Comparison of ENCODE assay signal across 8 cellular contexts in genomic region chr3:170414202-170414663, GRCh38. TPM values are rescaled to one million over a fixed set of nuclear protein-coding genes. Genes with fewer than 3 reads are reported as not detected.
DNase-seq lines count a peak whose midpoint lies in the region; ATAC-seq and TF ChIP-seq lines count a peak whose summit lies in the region.

No MANE protein-coding gene starts in this region.

- no peaks in the 10 kb centered on the region for H3K9me3 ChIP-seq in liver (ENCODE audit: control insufficient read depth in 4 of 4, low read length in 3 of 4)

- WGBS in liver, result 38% methylated on average over 5 of the region's 5 CpGs

- peaks cover 0 to 4% (median 0%) of the 10 kb centered on the region in 4 donors for H3K27me3 ChIP-seq in liver (ENCODE audit: control insufficient read depth in 4 of 4, insufficient read depth in 4 of 4, low read length in 3 of 4)

- H3K4me1 ChIP-seq in liver (ENCODE audit: control insufficient read depth in 4 of 4, insufficient read depth in 4 of 4, low read length in 3 of 4), result peaks cover 0 to 12% (median 8%) of the 10 kb centered on the region in 4 donors

- DNase-seq in DMS53 (lab: John Stamatoyannopoulos, UW), result peak; percentile 76
- DNase-seq in NCI-H1105 treated with DMSO at 0.1 percent for 48 hours (lab: John Stamatoyannopoulos, UW), result peak; percentile 84
- DNase-seq in SKM-1 (lab: John Stamatoyannopoulos, UW; ENCODE audit: unreplicated experiment), result peak; percentile 43
- DNase-seq in cerebellar cortex (ENCODE audit: low spot score), result peak; percentile 69
- DNase-seq in substantia nigra (lab: John Stamatoyannopoulos, UW), result peak in 21 of 49 donors; percentile 10 to 64 (median 34)

- H3K27ac ChIP-seq in liver (ENCODE audit: low read depth in 1 of 2, low read length in 2 of 2) (no peak overlapping the region), substantia nigra (ENCODE audit: low read depth, low read length, poor library complexity, severe bottlenecking) (peak overlapping the region; percentile 27)

- H3K36me3 ChIP-seq in liver (ENCODE audit: control insufficient read depth in 4 of 4, insufficient read depth in 3 of 4, low read depth in 1 of 4, low read length in 3 of 4), result no peaks in the 10 kb centered on the region

- ATAC-seq in GM21576 (IDR thresholded peaks at IDR 0.05; ENCODE audit: unreplicated experiment), result peak; percentile 52
- ATAC-seq in GM19452 (IDR thresholded peaks at IDR 0.05; ENCODE audit: unreplicated experiment), result no peak

- no peak overlapping the region for H3K9ac ChIP-seq in liver (ENCODE audit: low read depth in 1 of 2, low read length in 2 of 2)

- H3K4me3 ChIP-seq in liver (ENCODE audit: low read depth in 1 of 3, low read length in 3 of 3), result no peak overlapping the region

- TF ChIP-seq CTCF in liver (IDR thresholded peaks at IDR 0.05; ENCODE audit: low read depth, low read length, missing input control), result peak; percentile 95

- TF ChIP-seq RAD21 in liver (IDR thresholded peaks at IDR 0.05), result peak; percentile 98 to 99

TF ChIP-seq in liver, 16 proteins besides CTCF, POLR2A, EP300 and RAD21:
- TF ChIP-seq ZBTB33 (IDR thresholded peaks at IDR 0.05) (no peak), NR2F2 (IDR thresholded peaks at IDR 0.05) (no peak), REST (IDR thresholded peaks at IDR 0.05) (no peak), HNF4A (conservative IDR thresholded peaks at IDR 0.05) (peak in 1 of 2 donors; percentile 13), RXRA (IDR thresholded peaks at IDR 0.05) (no peak), SP1 (IDR thresholded peaks at IDR 0.05) (no peak), EGR1 (IDR thresholded peaks at IDR 0.05; ENCODE audit: low read depth in 2 of 2) (no peak)

RNA-seq across cellular contexts. Expression of gene CLDN11, which starts 4.4 kb away (rescaled TPM):
- 1 to 10 TPM in 1 of 2 donors, under 1 TPM in 1; 0.28 to 3.3 TPM for total RNA-seq in liver
- 1 to 10 TPM; 1.6 to 2.2 TPM for polyA plus RNA-seq in liver

RNA-seq across cellular contexts. Expression of gene SKIL, which starts 56.7 kb away (rescaled TPM):
- total RNA-seq in liver, result 10 to 100 TPM; 20.0 to 43.2 TPM
- polyA plus RNA-seq in liver, result 1 to 10 TPM; 2.5 to 8.4 TPM
